9 cellular contexts compared by ENCODE assay signal in genomic region chr2:237732790-237733349, GRCh38.
A peak's percentile ranks its signal among the peaks of the same experiment; 100 is the strongest.
DNase-seq lines count a peak whose midpoint lies in the region; ATAC-seq and TF ChIP-seq lines count a peak whose summit lies in the region.
"Had no signal": no experiment of that assay in that cellular context is flagged by ENCODE, and none has a peak within 500 bp of the region (broad histone marks: within the 10 kb centered on the region; RNA-seq: fewer than 3 reads in every experiment).

No MANE protein-coding gene starts in this region.

- no peak overlapping the region for H3K9ac ChIP-seq in mammary epithelial cell (ENCODE audit: insufficient read depth, low read length)

- CTCF ChIA-PET in MCF 10A (lab: Yijun Ruan, JAX) = interaction anchor here (0.6 to 8.2 kb wide), 4 partner anchors 11 to 161 kb away, joined by 3 to 63 read pairs (median 26); no protein-coding TSS in a partner anchor
- CTCF ChIA-PET in mammary epithelial cell (lab: Charles Lee; ENCODE audit: low non-redundant PET) = no interaction called here

- intact Hi-C loops in MCF 10A (cut with micrococcal nuclease) = no loop called here
- intact Hi-C loops in mammary epithelial cell (cut with micrococcal nuclease) = no loop called here
- intact Hi-C loops in uterus (cut with DNase I; ENCODE audit: low total_unique reads) = no loop called here

- no peaks in the 10 kb centered on the region for H3K27me3 ChIP-seq in mammary epithelial cell (ENCODE audit: insufficient read depth, low read length)
- no peaks in the 10 kb centered on the region for H3K27me3 ChIP-seq in muscle layer of duodenum (ENCODE audit: low read depth, low read length)
- H3K27me3 ChIP-seq in uterus = no peaks in the 10 kb centered on the region

- peaks cover 3% of the 10 kb centered on the region for H4K20me1 ChIP-seq in mammary epithelial cell (ENCODE audit: insufficient read depth, low read length)

- no peaks in the 10 kb centered on the region for H3K9me3 Mint-ChIP-seq in MCF 10A (ENCODE audit: unreplicated experiment)

- H2AFZ ChIP-seq in mammary epithelial cell (ENCODE audit: low read depth, low read length) = no peak overlapping the region

- H3K79me2 ChIP-seq in mammary epithelial cell (ENCODE audit: insufficient read depth, low read length) = peaks cover 96% of the 10 kb centered on the region

- no peak for DNase-seq in MCF 10A (ENCODE audit: unreplicated experiment)
- no peak for DNase-seq in mammary epithelial cell
- DNase-seq in dermis microvascular lymphatic vessel endothelial cell (ENCODE audit: low read depth in 2 of 2) = peak; percentile 60 to 74
- DNase-seq in uterus = peak in 1 of 2 donors; percentile 57
- no peak for DNase-seq in central memory CD4-positive, alpha-beta T cell
- DNase-seq in SHP77 treated with DMSO at 0.1 percent for 48 hours (lab: John Stamatoyannopoulos, UW) = no peak
- DNase-seq: MM.1S had no signal

- H3K4me1 ChIP-seq in mammary epithelial cell (ENCODE audit: insufficient read depth, low read length) = peaks cover 15% of the 10 kb centered on the region
- peaks cover 0 to 54% of the 10 kb centered on the region in 2 donors for H3K4me1 ChIP-seq in muscle layer of duodenum (ENCODE audit: control insufficient read depth in 1 of 2, insufficient read depth in 2 of 2, low read length in 2 of 2)
- H3K4me1 ChIP-seq in uterus = peaks cover under 1 to 7% of the 10 kb centered on the region in 2 donors

- no peak for TF ChIP-seq CTCF in MCF 10A (IDR thresholded peaks at IDR 0.05; ENCODE audit: unreplicated experiment)
- TF ChIP-seq CTCF in mammary epithelial cell (conservative IDR thresholded peaks at IDR 0.05 in 1 of 2, IDR thresholded peaks at IDR 0.05 in 1 of 2; ENCODE audit: extremely low read depth in 1 of 2, insufficient read depth in 1 of 2, low read depth in 1 of 2, low read length in 2 of 2) = no peak
- no peak for TF ChIP-seq CTCF in uterus (IDR thresholded peaks at IDR 0.05)

- H3K27ac ChIP-seq in mammary epithelial cell (ENCODE audit: insufficient read depth, low read depth, low read length) (no peak overlapping the region), muscle layer of duodenum (ENCODE audit: low read length) (peak overlapping the region; percentile 78), uterus (peak overlapping the region; percentile 83 to 91)

- H3K36me3 Mint-ChIP-seq in MCF 10A (ENCODE audit: insufficient read depth, unreplicated experiment) = peaks cover 37% of the 10 kb centered on the region

- H3K36me3 ChIP-seq in mammary epithelial cell (ENCODE audit: insufficient read depth, low read length) = peaks cover 14% of the 10 kb centered on the region
- H3K36me3 ChIP-seq in muscle layer of duodenum (ENCODE audit: control insufficient read depth in 1 of 2, insufficient read depth in 2 of 2, low read length in 2 of 2) = no peaks in the 10 kb centered on the region
- H3K36me3 ChIP-seq in uterus = no peaks in the 10 kb centered on the region

- TF ChIP-seq POLR2A in uterus (IDR thresholded peaks at IDR 0.05) = no peak

- peak overlapping the region; percentile 62 for H3K27ac Mint-ChIP-seq in MCF 10A (ENCODE audit: low read depth, unreplicated experiment)

- H3K4me3 Mint-ChIP-seq in MCF 10A (ENCODE audit: unreplicated experiment) = no peak overlapping the region

- no peak for ATAC-seq in HG03354 (IDR thresholded peaks at IDR 0.05; ENCODE audit: poor library complexity, severe bottlenecking, unreplicated experiment)

- H3K27me3 Mint-ChIP-seq in MCF 10A (ENCODE audit: insufficient read depth, unreplicated experiment) = no peaks in the 10 kb centered on the region

- no peak overlapping the region for H3K4me2 ChIP-seq in mammary epithelial cell (ENCODE audit: insufficient read depth, low read depth, low read length)

- peaks cover 38% of the 10 kb centered on the region for H3K4me1 Mint-ChIP-seq in MCF 10A (ENCODE audit: insufficient read depth, unreplicated experiment)

- no TSS peak for BruUV-seq in MCF 10A (replicated peaks; lab: Mats Ljungman, UMichigan)
- no TSS peak for BruUV-seq in mammary epithelial cell (replicated peaks; lab: Mats Ljungman, UMichigan)

- POLR2A ChIA-PET in MCF 10A (lab: Yijun Ruan, JAX) = interaction anchor here (0.6 to 15.3 kb wide), 3 partner anchors 38 to 398 kb away, joined by 4 to 148 read pairs (median 15); no protein-coding TSS in a partner anchor

- dilution Hi-C loops in mammary epithelial cell (cut with HindIII; ENCODE audit: low sequenced_read_pairs) = no loop called here

- WGBS in mammary epithelial cell (ENCODE audit: low coverage, missing lambda C conversion rate) = 88% methylated on average over 11 of the region's 13 CpGs

- in situ Hi-C loops in mammary epithelial cell (cut with MboI; ENCODE audit: low sequenced_read_pairs in 2 of 2) = loop anchor here in 1 of 2 donors (25.0 kb wide), 1 partner anchor 146 kb away; the partner anchor contains the start of gene RAB17

- H3K9me3 ChIP-seq in mammary epithelial cell (replicated peaks; ENCODE audit: insufficient read depth, low read length) = no peaks in the 10 kb centered on the region
- no peaks in the 10 kb centered on the region for H3K9me3 ChIP-seq in muscle layer of duodenum (ENCODE audit: control insufficient read depth in 1 of 2, low read length in 2 of 2)
- H3K9me3 ChIP-seq in uterus = no peaks in the 10 kb centered on the region

- H3K4me3 ChIP-seq in mammary epithelial cell (replicated peaks in 1 of 3; ENCODE audit: insufficient read depth in 1 of 3, low read depth in 2 of 3, low read length in 3 of 3) = no peak overlapping the region
- peak overlapping the region in 1 of 2 donors; percentile 37 for H3K4me3 ChIP-seq in muscle layer of duodenum (ENCODE audit: low read depth in 1 of 2, low read length in 2 of 2)
- H3K4me3 ChIP-seq in uterus = no peak overlapping the region

Comparison
In these comparisons a context has a peak if more than half of its experiments do, and no peak if none do; other contexts are left out.
1. DNase-seq: peak in dermis microvascular lymphatic vessel endothelial cell (2 of 2); none in MCF 10A (single experiment), mammary epithelial cell (single experiment), central memory CD4-positive, alpha-beta T cell (single experiment) and SHP77 treated with DMSO at 0.1 percent for 48 hours (single experiment).